In genomic region chr3:112117826-112118571, GRCh38 we compare ENCODE assay signal across 1 cellular context.
TF ChIP-seq lines count a peak whose summit lies in the region.

No MANE protein-coding gene starts in this region.

TF ChIP-seq in GM23338, 12 proteins besides CTCF, POLR2A, EP300 and RAD21 (continued from another document):
- TF ChIP-seq REST (IDR thresholded peaks at IDR 0.05; ENCODE audit: unreplicated experiment), result no peak
- no peak for TF ChIP-seq CREB1 (CRISPR knock-in tag; IDR thresholded peaks at IDR 0.05; ENCODE audit: low read depth)
- TF ChIP-seq STAT1 (IDR thresholded peaks at IDR 0.05; ENCODE audit: unreplicated experiment), result no peak
